20 cellular contexts compared by ENCODE assay signal in the genomic region with DNA sequence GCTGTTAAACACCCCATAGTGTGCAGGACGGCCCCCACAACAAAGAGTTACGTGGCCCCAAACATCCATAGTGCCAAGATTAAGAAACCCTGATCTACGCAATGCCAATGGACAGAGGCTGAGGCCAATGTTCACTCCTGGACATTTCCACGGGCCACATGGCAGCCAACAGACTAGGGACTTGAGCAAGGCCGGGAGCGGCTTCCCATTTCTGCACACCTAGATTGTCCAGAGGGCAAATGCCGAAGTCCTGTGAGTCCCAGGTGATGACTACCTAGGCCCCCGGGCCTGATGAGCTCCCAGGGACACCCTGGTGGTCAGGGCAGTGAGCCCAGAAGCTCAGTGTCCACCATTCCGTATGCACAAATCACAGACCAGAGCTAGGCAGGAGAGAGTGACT.
"Had no signal": no experiment of that assay in that cellular context is flagged by ENCODE, and none has a peak within 500 bp of the region (broad histone marks: within the 10 kb centered on the region; RNA-seq: fewer than 3 reads in every experiment).

No MANE protein-coding gene starts in this region.

- H3K27ac Mint-ChIP-seq: natural killer cell treated with Interleukin-12 subunit alpha and Interleukin-12 subunit beta and Interleukin-15 and Interleukin-18, amount 100 ng/mL, for 72 hours had no signal

- H3K4me3 Mint-ChIP-seq: natural killer cell treated with Interleukin-12 subunit alpha and Interleukin-12 subunit beta and Interleukin-15 and Interleukin-18, amount 100 ng/mL, for 72 hours; neural progenitor cell had no signal

- H3K4me1 ChIP-seq: gastrocnemius medialis, neural progenitor cell, tibial artery had no signal

- H2AFZ ChIP-seq: neural progenitor cell had no signal

- DNase-seq: effector CD8-positive, alpha-beta T cell; gastrocnemius medialis; islet precursor cell; left ventricle myocardium inferior; mesenchymal stem cell; midbrain; nucleus accumbens; ovary; small intestine; stimulated activated CD4-positive, alpha-beta T cell treated with anti-CD3 and anti-CD28 coated beads, Interleukin-12 subunit alpha, Interleukin-12 subunit beta, amount 100 ng/mL, for 4 hours; stimulated activated CD4-positive, alpha-beta T cell treated with anti-CD3 and anti-CD28 coated beads, Interleukin-2, amount 100 ng/mL, for 48 hours; stimulated activated naive CD4-positive, alpha-beta T cell treated with Interleukin-2 at 50 U/mL for 16 hours; tibial artery had no signal

- ATAC-seq: esophagus mucosa; gastrocnemius medialis; natural killer cell treated with Interleukin-12 subunit alpha and Interleukin-12 subunit beta and Interleukin-15 and Interleukin-18, amount 100 ng/mL, for 72 hours had no signal

- H3K4me3 ChIP-seq: coronary artery, gastrocnemius medialis, left ventricle myocardium inferior, lung, neural progenitor cell, ovary, right atrium auricular region, suprapubic skin, tibial artery had no signal

- H3K36me3 Mint-ChIP-seq: natural killer cell treated with Interleukin-12 subunit alpha and Interleukin-12 subunit beta and Interleukin-15 and Interleukin-18, amount 100 ng/mL, for 72 hours had no signal

- H3K4me2 ChIP-seq: neural progenitor cell had no signal

- H3K27me3 Mint-ChIP-seq: natural killer cell treated with Interleukin-12 subunit alpha and Interleukin-12 subunit beta and Interleukin-15 and Interleukin-18, amount 100 ng/mL, for 72 hours had no signal

- H3K9me3 Mint-ChIP-seq: natural killer cell treated with Interleukin-12 subunit alpha and Interleukin-12 subunit beta and Interleukin-15 and Interleukin-18, amount 100 ng/mL, for 72 hours; neural progenitor cell had no signal

- H3K9me3 ChIP-seq: gastrocnemius medialis, left ventricle myocardium inferior, ovary, right atrium auricular region, suprapubic skin, tibial artery had no signal

- H3K36me3 ChIP-seq: gastrocnemius medialis, left ventricle myocardium inferior, neural progenitor cell, ovary, right atrium auricular region, suprapubic skin had no signal

- H3K27ac ChIP-seq: coronary artery, gastrocnemius medialis, left ventricle myocardium inferior, neural progenitor cell, ovary, right atrium auricular region, suprapubic skin, tibial artery had no signal

- H3K9ac ChIP-seq: neural progenitor cell had no signal

- FAIRE-seq: small intestine had no signal

- H3K27me3 ChIP-seq: gastrocnemius medialis, neural progenitor cell, ovary, right atrium auricular region, suprapubic skin, tibial artery had no signal
